14 cellular contexts compared by ENCODE assay signal in genomic region chr9:79387091-79387490, GRCh38.
"Had no signal": no experiment of that assay in that cellular context is flagged by ENCODE, and none has a peak within 500 bp of the region (broad histone marks: within the 10 kb centered on the region; RNA-seq: fewer than 3 reads in every experiment).

No MANE protein-coding gene starts in this region.

- H3K4me1 ChIP-seq: ascending aorta, heart right ventricle, stomach had no signal

- H3K27ac Mint-ChIP-seq: activated CD8-positive, alpha-beta T cell treated with anti-CD3 and anti-CD28 coated beads, Interleukin-2, amount 10 ng/mL, durations not matched to agents 7 days and 5 days; neural progenitor cell had no signal

- DNase-seq: activated CD4-positive, alpha-beta T cell treated with anti-CD3 and anti-CD28 coated beads for 4 hours; activated CD8-positive, alpha-beta memory T cell treated with anti-CD3 and anti-CD28 coated beads, Interleukin-2, amount 50 U/mL, for 48 hours; activated CD8-positive, alpha-beta T cell treated with anti-CD3 and anti-CD28 coated beads, Interleukin-2, amount 10 ng/mL, durations not matched to agents 7 days and 5 days; caudate nucleus; effector CD4-positive, alpha-beta T cell; foreskin melanocyte; heart right ventricle; ovary; stomach; WERI-Rb-1 had no signal

- H3K36me3 ChIP-seq: ascending aorta, heart right ventricle, neural progenitor cell, ovary, stomach, WERI-Rb-1 had no signal

- H3K4me3 ChIP-seq: ascending aorta, coronary artery, heart right ventricle, neural progenitor cell, ovary, skin epidermis, stomach had no signal

- H3K4me3 Mint-ChIP-seq: activated CD8-positive, alpha-beta T cell treated with anti-CD3 and anti-CD28 coated beads, Interleukin-2, amount 10 ng/mL, durations not matched to agents 7 days and 5 days; neural progenitor cell had no signal

- H3K27ac ChIP-seq: ascending aorta, coronary artery, heart right ventricle, neural progenitor cell, ovary, skin epidermis, stomach, WERI-Rb-1 had no signal

- H3K9me3 Mint-ChIP-seq: neural progenitor cell had no signal

- H3K9me3 ChIP-seq: ascending aorta, ovary, stomach had no signal

- H3K36me3 Mint-ChIP-seq: neural progenitor cell had no signal

- H3K4me1 Mint-ChIP-seq: neural progenitor cell had no signal

- H3K27me3 ChIP-seq: ascending aorta, neural progenitor cell, ovary, stomach had no signal
